23 cellular contexts compared by ENCODE assay signal in genomic region chr4:23369331-23369730, GRCh38.
A peak's percentile ranks its signal among the peaks of the same experiment; 100 is the strongest.
DNase-seq lines count a peak whose midpoint lies in the region; ATAC-seq and TF ChIP-seq lines count a peak whose summit lies in the region.
"Had no signal": no experiment of that assay in that cellular context is flagged by ENCODE, and none has a peak within 500 bp of the region (broad histone marks: within the 10 kb centered on the region; RNA-seq: fewer than 3 reads in every experiment).

No MANE protein-coding gene starts in this region.

- TF ChIP-seq CTCF in IMR-90 (conservative IDR thresholded peaks at IDR 0.05; ENCODE audit: low read depth, low read length) (no peak), right atrium auricular region (IDR thresholded peaks at IDR 0.05) (no peak)

- no peak overlapping the region for H2BK12ac ChIP-seq in neuronal stem cell (ENCODE audit: low read length)

- DNase-seq in IMR-90 (no peak), SK-N-DZ (ENCODE audit: low spot score) (peak; percentile 1), right atrium auricular region (ENCODE audit: low spot score) (no peak), neuronal stem cell (ENCODE audit: low spot score) (no peak), SW480 (ENCODE audit: low spot score) (no peak), NCI-H510A (lab: John Stamatoyannopoulos, UW) (no peak)
- DNase-seq: activated CD4-positive, alpha-beta T cell treated with anti-CD3 and anti-CD28 coated beads, Interleukin-2, amount 50 U/mL, for 48 hours; activated CD8-positive, alpha-beta memory T cell treated with anti-CD3 and anti-CD28 coated beads, Interleukin-2, amount 50 U/mL, for 4 hours; activated naive CD4-positive, alpha-beta T cell treated with anti-CD3 and anti-CD28 coated beads, Interleukin-2, amount 50 U/mL, for 16 hours; amygdala; colonic mucosa; effector memory CD4-positive, alpha-beta T cell; foreskin melanocyte; GDM1; GM23248; mesenchymal stem cell; MM.1S; naive B cell; NCI-H1417; stimulated activated naive CD8-positive, alpha-beta T cell treated with anti-CD3 and anti-CD28 coated beads, Interleukin-15, Interleukin-2, amounts not matched to agents 100 U/mL and 50 U/mL, for 24 hours; tibial artery had no signal

- H4K8ac ChIP-seq in IMR-90 (ENCODE audit: low read depth in 2 of 2, low read length in 2 of 2) (no peak overlapping the region), neuronal stem cell (ENCODE audit: low read depth, low read length) (no peak overlapping the region)

- no peak overlapping the region for H3K23ac ChIP-seq in IMR-90 (ENCODE audit: low read depth, low read length)
- H3K23ac ChIP-seq in neuronal stem cell (ENCODE audit: low read depth, low read length, poor library complexity) = no peak overlapping the region

- no CpG with 5 or more reads among the region's 3 CpGs for WGBS in IMR-90 (ENCODE audit: extremely low coverage in 2 of 2, insufficient read length in 1 of 2), 2 experiments
- no CpG with 5 or more reads among the region's 3 CpGs for WGBS in neuronal stem cell (ENCODE audit: extremely low coverage in 2 of 2, insufficient read length in 2 of 2, insufficient replicate concordance in 1 of 2), 2 donors

- BruUV-seq in IMR-90 (replicated peaks; lab: Mats Ljungman, UMichigan) = no TSS peak

- TF ChIP-seq RAD21 in IMR-90 (IDR thresholded peaks at IDR 0.05; ENCODE audit: low read length) = no peak

- no peak overlapping the region for H2AK5ac ChIP-seq in IMR-90 (ENCODE audit: low read depth, low read length)
- H2AK5ac ChIP-seq in neuronal stem cell (ENCODE audit: low read depth, low read length) = no peak overlapping the region

- H2BK120ac ChIP-seq in IMR-90 (ENCODE audit: low read depth, low read length) (no peak overlapping the region), neuronal stem cell (ENCODE audit: low read depth, low read length) (no peak overlapping the region)

- dilution Hi-C loops in IMR-90 (cut with HindIII; ENCODE audit: low sequenced_read_pairs, unreplicated experiment) = no loop called here

- H2BK5ac ChIP-seq in IMR-90 (ENCODE audit: low read depth, low read length, poor library complexity, severe bottlenecking) (no peak overlapping the region), neuronal stem cell (ENCODE audit: low read length) (no peak overlapping the region)

- H4K91ac ChIP-seq in IMR-90 (ENCODE audit: insufficient read depth, low read depth, low read length) = no peak overlapping the region
- H4K91ac ChIP-seq in neuronal stem cell (ENCODE audit: low read depth, low read length, poor library complexity) = no peak overlapping the region

- no peaks in the 10 kb centered on the region for H3K4me1 ChIP-seq in IMR-90 (ENCODE audit: control insufficient read depth, insufficient read depth, low read length)
- H3K4me1 ChIP-seq in right atrium auricular region = peaks cover 0 to 9% of the 10 kb centered on the region in 2 donors
- H3K4me1 ChIP-seq in neuronal stem cell (ENCODE audit: control insufficient read depth in 2 of 2, insufficient read depth in 1 of 2, low read depth in 1 of 2, low read length in 2 of 2) = peaks cover 10 to 14% of the 10 kb centered on the region in 2 donors
- H3K4me1 ChIP-seq: colonic mucosa, tibial artery had no signal

- ATAC-seq in IMR-90 (ENCODE audit: low read depth) (no peak), GM19351 (IDR thresholded peaks at IDR 0.05; ENCODE audit: unreplicated experiment) (no peak)
- ATAC-seq: K562; stimulated activated naive CD8-positive, alpha-beta T cell treated with anti-CD3 and anti-CD28 coated beads, Interleukin-15, Interleukin-2, amounts not matched to agents 100 U/mL and 50 U/mL, for 24 hours had no signal

- CTCF ChIA-PET in IMR-90 (lab: Yijun Ruan, JAX) = interaction anchor here (0.6 kb wide), 1 partner anchor 334 kb away, joined by 3 read pairs; no protein-coding TSS in a partner anchor

- H3K9me3 ChIP-seq in IMR-90 (ENCODE audit: control insufficient read depth, insufficient read depth, low read length) = 0 out of 2 replicates have a peak, but pooled peaks cover 2% of the 10 kb centered on the region
- H3K9me3 ChIP-seq in right atrium auricular region = no peaks in the 10 kb centered on the region
- H3K9me3 ChIP-seq in neuronal stem cell (replicated peaks in 1 of 2; ENCODE audit: control insufficient read depth in 2 of 2, insufficient read depth in 1 of 2, low read depth in 1 of 2, low read length in 2 of 2) = no peaks in the 10 kb centered on the region
- H3K9me3 ChIP-seq: colonic mucosa, tibial artery had no signal

- no peak overlapping the region for H2BK20ac ChIP-seq in IMR-90 (ENCODE audit: low read depth, low read length)

- intact Hi-C loops in IMR-90 (cut with micrococcal nuclease) = no loop called here

- no peak overlapping the region for H3K4me3 ChIP-seq in IMR-90 (ENCODE audit: insufficient read depth, low read depth, low read length)
- no peak overlapping the region for H3K4me3 ChIP-seq in right atrium auricular region
- no peak overlapping the region for H3K4me3 ChIP-seq in neuronal stem cell (ENCODE audit: low read length in 2 of 2)
- H3K4me3 ChIP-seq: colonic mucosa, GM23248, K562, tibial artery had no signal

- in situ Hi-C loops in IMR-90 (cut with MboI; ENCODE audit: low sequenced_read_pairs) = no loop called here

- H3K27me3 ChIP-seq in IMR-90 (ENCODE audit: control insufficient read depth, insufficient read depth, low read length) (no peaks in the 10 kb centered on the region), right atrium auricular region (no peaks in the 10 kb centered on the region), neuronal stem cell (ENCODE audit: control insufficient read depth in 3 of 3, insufficient read depth in 3 of 3, low read depth in 1 of 3, low read length in 3 of 3) (no peaks in the 10 kb centered on the region)
- H3K27me3 ChIP-seq: colonic mucosa, tibial artery had no signal

- H2AFZ ChIP-seq in IMR-90 (replicated peaks; ENCODE audit: low read length, poor library complexity) = no peak overlapping the region
- peak overlapping the region; percentile 57 for H2AFZ ChIP-seq in neuronal stem cell (ENCODE audit: low read length)
- H2AFZ ChIP-seq: GM23248 had no signal

- H3K56ac ChIP-seq in IMR-90 (ENCODE audit: extremely low read depth, insufficient read depth, low read length) = no peak overlapping the region

- H2AK9ac ChIP-seq in IMR-90 (replicated peaks; ENCODE audit: low read depth, low read length, poor library complexity) = peak overlapping the region; percentile 28

- H3K27ac ChIP-seq in IMR-90 (ENCODE audit: insufficient read depth, low read length) (no peak overlapping the region), right atrium auricular region (peak overlapping the region; percentile 59 to 60), neuronal stem cell (replicated peaks; ENCODE audit: low read length) (no peak overlapping the region)
- H3K27ac ChIP-seq: colonic mucosa, GM23248, tibial artery had no signal

- no peak for TF ChIP-seq POLR2A in IMR-90 (IDR thresholded peaks at IDR 0.05; ENCODE audit: low read depth, low read length)

- POLR2A ChIA-PET in IMR-90 (lab: Charles Lee; ENCODE audit: unreplicated experiment) = no interaction called here

- H3K4ac ChIP-seq in IMR-90 (ENCODE audit: low read depth, low read length) = no peak overlapping the region
- no peak overlapping the region for H3K4ac ChIP-seq in neuronal stem cell (ENCODE audit: low read length)

- H3K4me2 ChIP-seq in IMR-90 (ENCODE audit: low read depth, low read length) (no peak overlapping the region), neuronal stem cell (ENCODE audit: insufficient read depth, low read length, poor library complexity, severe bottlenecking) (no peak overlapping the region)

- H3K79me1 ChIP-seq in IMR-90 (ENCODE audit: low read depth in 1 of 2, low read length in 2 of 2) = no peaks in the 10 kb centered on the region
- no peaks in the 10 kb centered on the region for H3K79me1 ChIP-seq in neuronal stem cell (ENCODE audit: low read depth, low read length)

- H3K36me3 ChIP-seq in IMR-90 (ENCODE audit: control insufficient read depth, insufficient read depth, low read length) (no peaks in the 10 kb centered on the region), right atrium auricular region (no peaks in the 10 kb centered on the region), neuronal stem cell (replicated peaks in 1 of 2; ENCODE audit: control insufficient read depth in 2 of 2, insufficient read depth in 2 of 2, low read length in 2 of 2) (no peaks in the 10 kb centered on the region)
- H3K36me3 ChIP-seq: colonic mucosa, tibial artery had no signal

- H4K20me1 ChIP-seq in IMR-90 (ENCODE audit: insufficient read depth, low read length) = no peaks in the 10 kb centered on the region

- H2BK15ac ChIP-seq in IMR-90 (ENCODE audit: low read depth, low read length) (no peak overlapping the region), neuronal stem cell (ENCODE audit: low read length) (peak overlapping the region; percentile 12)

- H3K9me1 ChIP-seq in IMR-90 (ENCODE audit: insufficient read depth, low read length) = no peaks in the 10 kb centered on the region

- no peak overlapping the region for H4K5ac ChIP-seq in IMR-90 (ENCODE audit: low read depth, low read length)

- H3K14ac ChIP-seq in IMR-90 (replicated peaks; ENCODE audit: low read depth, low read length) (no peak overlapping the region), neuronal stem cell (ENCODE audit: low read length) (no peak overlapping the region)

- H3K18ac ChIP-seq in IMR-90 (ENCODE audit: low read depth, low read length) (no peak overlapping the region), neuronal stem cell (ENCODE audit: low read length) (peak overlapping the region; percentile 68)

- H3K9ac ChIP-seq in IMR-90 (ENCODE audit: low read depth, low read length) = no peak overlapping the region
- no peak overlapping the region for H3K9ac ChIP-seq in neuronal stem cell (ENCODE audit: low read depth, low read length, poor library complexity)
- H3K9ac ChIP-seq: GM23248 had no signal

TF ChIP-seq in IMR-90, 13 proteins besides CTCF, POLR2A, EP300 and RAD21 (continues in another document):
- TF ChIP-seq RFX5 (IDR thresholded peaks at IDR 0.05; ENCODE audit: low read depth, low read length) = no peak
- no peak for TF ChIP-seq NFE2L2 (IDR thresholded peaks at IDR 0.05; ENCODE audit: low read depth, low read length)
- no peak for TF ChIP-seq RCOR1 (IDR thresholded peaks at IDR 0.05; ENCODE audit: insufficient replicate concordance, low read length)
- TF ChIP-seq ELK1 (IDR thresholded peaks at IDR 0.05; ENCODE audit: borderline replicate concordance, low read depth, low read length) = no peak
- TF ChIP-seq SMC3 (IDR thresholded peaks at IDR 0.05; ENCODE audit: low read depth, low read length) = no peak
- TF ChIP-seq MXI1 (IDR thresholded peaks at IDR 0.05; ENCODE audit: borderline replicate concordance, low read depth, low read length) = no peak
- TF ChIP-seq BHLHE40 (IDR thresholded peaks at IDR 0.05; ENCODE audit: low read depth, low read length) = no peak

Comparison
In these comparisons a context has a peak if more than half of its experiments do, and no peak if none do; other contexts are left out.
1. H3K27ac ChIP-seq: peak in right atrium auricular region (2 of 2); none in IMR-90 (single experiment) and neuronal stem cell (single experiment).